1 cellular context compared by ENCODE assay signal in the genomic region with DNA sequence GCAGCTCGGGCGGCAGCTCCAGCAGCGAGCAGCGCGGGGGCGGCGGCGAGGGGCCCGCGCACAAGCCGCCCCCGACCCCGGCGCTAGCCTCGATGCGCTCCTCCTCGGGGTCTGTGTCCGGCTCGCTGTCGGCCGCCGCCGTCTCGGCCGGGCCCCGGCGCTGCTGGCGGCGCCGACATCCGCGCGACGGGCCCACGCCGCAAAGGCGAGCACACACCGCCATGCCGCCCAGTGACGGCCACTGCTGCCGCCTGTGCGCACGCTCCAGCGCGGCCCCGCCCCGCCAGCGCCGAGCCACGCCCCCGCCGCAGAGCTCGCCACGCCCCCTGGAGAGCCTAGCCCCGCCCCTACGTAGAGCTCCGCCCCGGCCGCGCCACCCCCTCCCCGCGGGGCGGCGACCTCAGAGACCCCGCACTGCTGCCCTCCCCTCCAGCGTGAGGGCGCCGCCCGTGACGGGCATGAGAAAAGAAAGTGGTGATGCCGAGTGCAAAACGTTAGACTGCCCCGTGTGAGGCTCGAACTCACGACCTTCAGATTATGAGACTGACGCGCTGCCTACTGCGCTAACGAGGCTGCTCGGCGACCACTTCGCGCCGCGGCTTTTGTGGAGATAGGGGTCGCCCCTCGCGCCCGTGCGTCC.
TF ChIP-seq lines count a peak whose summit lies in the region.

A gene with protein sequence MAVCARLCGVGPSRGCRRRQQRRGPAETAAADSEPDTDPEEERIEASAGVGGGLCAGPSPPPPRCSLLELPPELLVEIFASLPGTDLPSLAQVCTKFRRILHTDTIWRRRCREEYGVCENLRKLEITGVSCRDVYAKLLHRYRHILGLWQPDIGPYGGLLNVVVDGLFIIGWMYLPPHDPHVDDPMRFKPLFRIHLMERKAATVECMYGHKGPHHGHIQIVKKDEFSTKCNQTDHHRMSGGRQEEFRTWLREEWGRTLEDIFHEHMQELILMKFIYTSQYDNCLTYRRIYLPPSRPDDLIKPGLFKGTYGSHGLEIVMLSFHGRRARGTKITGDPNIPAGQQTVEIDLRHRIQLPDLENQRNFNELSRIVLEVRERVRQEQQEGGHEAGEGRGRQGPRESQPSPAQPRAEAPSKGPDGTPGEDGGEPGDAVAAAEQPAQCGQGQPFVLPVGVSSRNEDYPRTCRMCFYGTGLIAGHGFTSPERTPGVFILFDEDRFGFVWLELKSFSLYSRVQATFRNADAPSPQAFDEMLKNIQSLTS (minus strand): TSS at position 255 of the 640 bp plus-strand sequence. CDS start 32 bp downstream, at position 223.

TF ChIP-seq in IMR-90, 13 proteins besides CTCF, POLR2A, EP300 and RAD21 (continued from another document):
- TF ChIP-seq FOS (IDR thresholded peaks at IDR 0.05; ENCODE audit: low read depth, low read length) (peak; percentile 94), MAFK (IDR thresholded peaks at IDR 0.05; ENCODE audit: low read depth, low read length) (no peak), MAZ (IDR thresholded peaks at IDR 0.05; ENCODE audit: borderline replicate concordance, low read depth, low read length) (peak; percentile 91; the same call in 1 of the 2 replicates), SMC3 (IDR thresholded peaks at IDR 0.05; ENCODE audit: low read depth, low read length) (no peak), BHLHE40 (IDR thresholded peaks at IDR 0.05; ENCODE audit: low read depth, low read length) (peak; percentile 87), RCOR1 (IDR thresholded peaks at IDR 0.05; ENCODE audit: insufficient replicate concordance, low read length) (peak; percentile 43), MXI1 (IDR thresholded peaks at IDR 0.05; ENCODE audit: borderline replicate concordance, low read depth, low read length) (peak; percentile 95), CEBPB (IDR thresholded peaks at IDR 0.05; ENCODE audit: low read depth, low read length) (no peak), CHD1 (IDR thresholded peaks at IDR 0.05; ENCODE audit: low read depth, low read length) (no peak; the same call in 1 of the 2 replicates), NFE2L2 (IDR thresholded peaks at IDR 0.05; ENCODE audit: low read depth, low read length) (no peak), RFX5 (IDR thresholded peaks at IDR 0.05; ENCODE audit: low read depth, low read length) (no peak)
- TF ChIP-seq, protein P1, sequence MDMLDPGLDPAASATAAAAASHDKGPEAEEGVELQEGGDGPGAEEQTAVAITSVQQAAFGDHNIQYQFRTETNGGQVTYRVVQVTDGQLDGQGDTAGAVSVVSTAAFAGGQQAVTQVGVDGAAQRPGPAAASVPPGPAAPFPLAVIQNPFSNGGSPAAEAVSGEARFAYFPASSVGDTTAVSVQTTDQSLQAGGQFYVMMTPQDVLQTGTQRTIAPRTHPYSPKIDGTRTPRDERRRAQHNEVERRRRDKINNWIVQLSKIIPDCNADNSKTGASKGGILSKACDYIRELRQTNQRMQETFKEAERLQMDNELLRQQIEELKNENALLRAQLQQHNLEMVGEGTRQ (IDR thresholded peaks at IDR 0.05; ENCODE audit: low read depth, low read length): peak; percentile 10; the same call in 1 of the 2 replicates
